Comparison of ENCODE assay signal across 1 cellular context in the genomic region with DNA sequence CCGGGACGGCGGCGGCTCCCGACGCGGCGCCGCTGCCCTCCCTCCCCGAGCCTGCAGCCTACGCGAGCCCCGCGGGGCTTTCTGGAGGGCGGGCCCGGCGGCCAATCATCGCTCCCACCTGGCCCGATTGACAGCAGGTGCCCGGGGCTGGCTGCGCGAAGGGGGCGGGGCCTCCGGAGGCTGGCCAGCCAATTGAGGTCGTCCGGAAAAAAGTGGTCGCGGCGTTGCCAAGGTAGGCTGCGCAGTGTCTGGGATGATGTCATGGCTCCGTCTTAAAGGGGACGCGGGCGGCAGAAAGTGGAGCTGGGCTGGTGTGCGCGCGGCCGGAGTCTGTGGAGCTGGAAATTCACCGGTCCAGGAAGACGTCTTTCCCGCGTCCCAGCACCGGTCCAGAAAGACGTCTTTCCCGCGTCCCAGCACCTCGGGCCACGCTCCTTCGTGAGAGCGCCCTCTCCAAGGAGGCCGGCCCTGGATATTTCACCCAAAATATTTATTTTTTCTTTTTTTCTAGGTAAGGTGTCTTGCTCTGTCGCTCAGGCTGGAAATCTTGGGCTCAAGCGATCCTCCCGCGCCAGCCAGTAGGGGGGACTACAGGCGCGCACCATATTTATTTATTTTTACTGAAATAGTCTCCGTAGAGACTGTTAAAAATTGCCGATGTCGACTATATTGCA.
TF ChIP-seq lines count a peak whose summit lies in the region.

ACTR1B (minus strand) TSS at position 83 of the 674 bp plus-strand sequence. CDS start 154 bp downstream, outside the sequence.

TF ChIP-seq in K562, 482 proteins besides CTCF, POLR2A, EP300 and RAD21 (continued from another document and continues in another):
- no peak for TF ChIP-seq RREB1 (CRISPR knock-in tag; IDR thresholded peaks at IDR 0.05)
- TF ChIP-seq JUND (IDR thresholded peaks at IDR 0.05; ENCODE audit: borderline replicate concordance, low read depth, low read length): peak; percentile 99
- peak; percentile 97; the same call in 1 of the 3 replicates for TF ChIP-seq JUND (tag; IDR thresholded peaks at IDR 0.05; ENCODE audit: borderline replicate concordance, low read depth, low read length)
- no peak for TF ChIP-seq STAT5A (IDR thresholded peaks at IDR 0.05; ENCODE audit: borderline replicate concordance, low read length)
- TF ChIP-seq ZNF121 (CRISPR knock-in tag; conservative IDR thresholded peaks at IDR 0.05): no peak
- TF ChIP-seq, protein P1, sequence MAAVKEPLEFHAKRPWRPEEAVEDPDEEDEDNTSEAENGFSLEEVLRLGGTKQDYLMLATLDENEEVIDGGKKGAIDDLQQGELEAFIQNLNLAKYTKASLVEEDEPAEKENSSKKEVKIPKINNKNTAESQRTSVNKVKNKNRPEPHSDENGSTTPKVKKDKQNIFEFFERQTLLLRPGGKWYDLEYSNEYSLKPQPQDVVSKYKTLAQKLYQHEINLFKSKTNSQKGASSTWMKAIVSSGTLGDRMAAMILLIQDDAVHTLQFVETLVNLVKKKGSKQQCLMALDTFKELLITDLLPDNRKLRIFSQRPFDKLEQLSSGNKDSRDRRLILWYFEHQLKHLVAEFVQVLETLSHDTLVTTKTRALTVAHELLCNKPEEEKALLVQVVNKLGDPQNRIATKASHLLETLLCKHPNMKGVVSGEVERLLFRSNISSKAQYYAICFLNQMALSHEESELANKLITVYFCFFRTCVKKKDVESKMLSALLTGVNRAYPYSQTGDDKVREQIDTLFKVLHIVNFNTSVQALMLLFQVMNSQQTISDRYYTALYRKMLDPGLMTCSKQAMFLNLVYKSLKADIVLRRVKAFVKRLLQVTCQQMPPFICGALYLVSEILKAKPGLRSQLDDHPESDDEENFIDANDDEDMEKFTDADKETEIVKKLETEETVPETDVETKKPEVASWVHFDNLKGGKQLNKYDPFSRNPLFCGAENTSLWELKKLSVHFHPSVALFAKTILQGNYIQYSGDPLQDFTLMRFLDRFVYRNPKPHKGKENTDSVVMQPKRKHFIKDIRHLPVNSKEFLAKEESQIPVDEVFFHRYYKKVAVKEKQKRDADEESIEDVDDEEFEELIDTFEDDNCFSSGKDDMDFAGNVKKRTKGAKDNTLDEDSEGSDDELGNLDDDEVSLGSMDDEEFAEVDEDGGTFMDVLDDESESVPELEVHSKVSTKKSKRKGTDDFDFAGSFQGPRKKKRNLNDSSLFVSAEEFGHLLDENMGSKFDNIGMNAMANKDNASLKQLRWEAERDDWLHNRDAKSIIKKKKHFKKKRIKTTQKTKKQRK (IDR thresholded peaks at IDR 0.05; ENCODE audit: borderline replicate concordance, low read depth, low read length): no peak
- TF ChIP-seq, protein P2, sequence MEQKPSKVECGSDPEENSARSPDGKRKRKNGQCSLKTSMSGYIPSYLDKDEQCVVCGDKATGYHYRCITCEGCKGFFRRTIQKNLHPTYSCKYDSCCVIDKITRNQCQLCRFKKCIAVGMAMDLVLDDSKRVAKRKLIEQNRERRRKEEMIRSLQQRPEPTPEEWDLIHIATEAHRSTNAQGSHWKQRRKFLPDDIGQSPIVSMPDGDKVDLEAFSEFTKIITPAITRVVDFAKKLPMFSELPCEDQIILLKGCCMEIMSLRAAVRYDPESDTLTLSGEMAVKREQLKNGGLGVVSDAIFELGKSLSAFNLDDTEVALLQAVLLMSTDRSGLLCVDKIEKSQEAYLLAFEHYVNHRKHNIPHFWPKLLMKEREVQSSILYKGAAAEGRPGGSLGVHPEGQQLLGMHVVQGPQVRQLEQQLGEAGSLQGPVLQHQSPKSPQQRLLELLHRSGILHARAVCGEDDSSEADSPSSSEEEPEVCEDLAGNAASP (IDR thresholded peaks at IDR 0.05): no peak
- no peak for TF ChIP-seq YBX1 (IDR thresholded peaks at IDR 0.05)
- TF ChIP-seq KLF16 (IDR thresholded peaks at IDR 0.05): no peak; the same call in 1 of the 2 replicates
- TF ChIP-seq ZBTB7A (IDR thresholded peaks at IDR 0.05; ENCODE audit: borderline replicate concordance, control insufficient read depth, low read depth, low read length): no peak
- peak; percentile 37 for TF ChIP-seq RBM22 (IDR thresholded peaks at IDR 0.05; ENCODE audit: low read depth, low read length, poor library complexity, severe bottlenecking)
- no peak for TF ChIP-seq CEBPG (CRISPR knock-in tag; IDR thresholded peaks at IDR 0.05)
- no peak for TF ChIP-seq CEBPG (tag; conservative IDR thresholded peaks at IDR 0.05 in 1 of 2, IDR thresholded peaks at IDR 0.05 in 1 of 2)
- TF ChIP-seq RBFOX2 (IDR thresholded peaks at IDR 0.05; ENCODE audit: low read depth, low read length): peak; percentile 92
- TF ChIP-seq RBM14 (IDR thresholded peaks at IDR 0.05; ENCODE audit: borderline replicate concordance, insufficient read depth, low read depth, low read length): no peak
- TF ChIP-seq ATF6 (CRISPR knock-in tag; IDR thresholded peaks at IDR 0.05): no peak
- TF ChIP-seq MCM2 (IDR thresholded peaks at IDR 0.05; ENCODE audit: low read depth): no peak
- peak; percentile 86 for TF ChIP-seq E2F8 (IDR thresholded peaks at IDR 0.05; ENCODE audit: low read depth, partially characterized antibody)
- TF ChIP-seq ZNF407 (IDR thresholded peaks at IDR 0.05; ENCODE audit: low read depth): peak; percentile 48; the same call in 1 of the 2 replicates
- TF ChIP-seq RBM39 (optimal IDR thresholded peaks at IDR 0.05; ENCODE audit: low read depth, low read length): no peak
- TF ChIP-seq RBM34 (IDR thresholded peaks at IDR 0.05; ENCODE audit: borderline replicate concordance, insufficient read depth, low read length): peak; percentile 48; the same call in 1 of the 2 replicates
- no peak for TF ChIP-seq KAT8 (IDR thresholded peaks at IDR 0.05; ENCODE audit: low read depth)
- TF ChIP-seq BCL6 (CRISPR knock-in tag; IDR thresholded peaks at IDR 0.05): no peak
- TF ChIP-seq NRF1 (conservative IDR thresholded peaks at IDR 0.05 in 1 of 2, IDR thresholded peaks at IDR 0.05 in 1 of 2): peak; percentile 91 to 93
